In the genomic region with DNA sequence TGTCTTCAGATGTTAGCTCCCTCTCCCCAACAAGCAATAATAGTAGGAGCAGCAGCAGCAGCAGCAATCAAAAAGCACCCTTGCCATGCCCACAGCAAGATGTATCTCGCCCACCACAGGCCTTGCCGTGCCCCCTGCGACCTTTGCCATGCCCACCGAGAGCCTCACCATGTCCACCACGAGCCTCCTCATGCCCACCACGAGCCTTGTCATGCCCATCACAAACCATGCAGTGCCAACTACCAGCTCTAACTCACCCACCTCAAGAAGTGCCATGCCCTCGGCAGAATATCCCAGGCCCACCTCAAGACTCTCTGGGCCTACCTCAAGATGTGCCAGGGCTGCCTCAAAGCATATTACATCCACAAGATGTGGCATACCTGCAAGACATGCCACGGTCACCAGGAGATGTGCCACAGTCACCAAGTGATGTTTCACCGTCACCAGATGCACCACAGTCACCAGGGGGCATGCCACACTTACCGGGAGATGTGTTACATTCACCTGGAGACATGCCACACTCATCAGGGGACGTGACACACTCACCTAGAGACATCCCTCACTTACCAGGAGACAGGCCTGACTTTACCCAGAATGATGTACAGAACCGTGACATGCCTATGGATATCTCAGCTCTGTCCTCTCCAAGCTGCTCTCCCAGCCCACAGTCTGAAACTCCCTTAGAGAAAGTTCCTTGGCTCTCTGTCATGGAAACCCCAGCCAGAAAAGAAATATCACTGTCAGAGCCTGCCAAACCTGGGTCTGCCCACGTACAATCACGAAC, we compare ENCODE assay signal across 8 cellular contexts. TPM values are rescaled to one million over a fixed set of nuclear protein-coding genes. Genes with fewer than 3 reads are reported as not detected.
DNase-seq lines count a peak whose midpoint lies in the region; ATAC-seq, FAIRE-seq and TF ChIP-seq lines count a peak whose summit lies in the region.
"Not testable (repeated sequence)": the region's sequence is repeated elsewhere in the genome, so short reads cannot be mapped to it uniquely, and the experiment has no call there.

No MANE protein-coding gene starts in this region.

- BruUV-seq in A673 (replicated peaks; lab: Mats Ljungman, UMichigan), result TSS peak; percentile 38
- not testable (repeated sequence) for BruUV-seq in Panc1 (replicated peaks; lab: Mats Ljungman, UMichigan)
- BruUV-seq in GM12878 (replicated peaks; lab: Mats Ljungman, UMichigan), result TSS peak; percentile 75

- not testable (repeated sequence) for H3K4me1 ChIP-seq in A673 (ENCODE audit: insufficient read depth, low read length, poor library complexity, severe bottlenecking); HEK293 (ENCODE audit: control insufficient read depth, insufficient read depth, low read length); Panc1 (ENCODE audit: control insufficient read depth, insufficient read depth, low read length); GM12878 (ENCODE audit: control insufficient read depth, insufficient read depth, low read length); keratinocyte (ENCODE audit: control insufficient read depth, extremely low read depth, insufficient read depth, low read length)

- not testable (repeated sequence) for TF ChIP-seq EP300 in GM12878 (IDR thresholded peaks at IDR 0.05; ENCODE audit: borderline replicate concordance in 1 of 2, control insufficient read depth in 1 of 2, low read depth in 2 of 2, low read length in 2 of 2)

- DNase-seq in A673 (ENCODE audit: low spot score); Panc1 (ENCODE audit: low read depth, low spot score); GM12878 (ENCODE audit: low read depth, low spot score); bronchial epithelial cell (ENCODE audit: low read depth); keratinocyte (ENCODE audit: low read depth, low spot score); omental fat pad (ENCODE audit: low spot score); urothelium cell line (ENCODE audit: low spot score): not testable (repeated sequence)

- not testable (repeated sequence) for H4K20me1 ChIP-seq in GM12878 (ENCODE audit: control insufficient read depth, insufficient read depth); keratinocyte (ENCODE audit: control insufficient read depth, extremely low read depth, insufficient read depth, low read length)

- H3K9me3 ChIP-seq in A673 (ENCODE audit: low read depth, low read length, poor library complexity, severe bottlenecking); HEK293 (ENCODE audit: control insufficient read depth, insufficient read depth, low read depth, low read length); Panc1 (ENCODE audit: control insufficient read depth, insufficient read depth, low read depth, low read length); GM12878 (replicated peaks; ENCODE audit: control insufficient read depth, insufficient read depth, low read length); keratinocyte (ENCODE audit: control insufficient read depth, low read depth, low read length): not testable (repeated sequence)

- not testable (repeated sequence) for H3K4me2 ChIP-seq in GM12878 (ENCODE audit: control insufficient read depth, insufficient read depth); keratinocyte (ENCODE audit: control insufficient read depth, extremely low read depth, insufficient read depth, low read depth, low read length)

- ATAC-seq in Panc1 (peak; percentile 58), omental fat pad (ENCODE audit: low FRiP score) (peak; percentile 37)
- ATAC-seq in GM12878, result not testable (repeated sequence)

- CTCF ChIA-PET in A673 (lab: Charles Lee); HEK293 (lab: Yijun Ruan, JAX); Panc1 (lab: Charles Lee); GM12878 (lab: Yijun Ruan, JAX): not testable (repeated sequence)

- not testable (repeated sequence) for H2AFZ ChIP-seq in GM12878 (ENCODE audit: control insufficient read depth, low read depth, low read length); keratinocyte (ENCODE audit: control insufficient read depth, low read length)

- not testable (repeated sequence) for H3K36me3 ChIP-seq in A673 (ENCODE audit: insufficient read depth, low read length, poor library complexity, severe bottlenecking); HEK293 (ENCODE audit: control insufficient read depth in 2 of 2, insufficient read depth in 1 of 2, low read length in 2 of 2); Panc1 (ENCODE audit: control insufficient read depth, insufficient read depth, low read length); GM12878 (ENCODE audit: control insufficient read depth in 2 of 2, insufficient read depth in 2 of 2, low read length in 1 of 2); bronchial epithelial cell (ENCODE audit: control insufficient read depth, insufficient read depth, low read length); keratinocyte (ENCODE audit: control insufficient read depth in 2 of 2, extremely low read depth in 1 of 2, insufficient read depth in 2 of 2, low read length in 2 of 2)

- TF ChIP-seq POLR2A in GM12878 (IDR thresholded peaks at IDR 0.05; ENCODE audit: low read depth, low read length), result not testable (repeated sequence)

- not testable (repeated sequence) for H3K27me3 ChIP-seq in A673 (replicated peaks; ENCODE audit: insufficient read depth, low read depth, low read length, poor library complexity); Panc1 (ENCODE audit: control insufficient read depth, insufficient read depth, low read length); GM12878 (replicated peaks in 1 of 2; ENCODE audit: control insufficient read depth in 2 of 2, insufficient read depth in 2 of 2, low read length in 1 of 2); bronchial epithelial cell (ENCODE audit: control insufficient read depth, insufficient read depth, low read length); keratinocyte (ENCODE audit: control insufficient read depth, extremely low read depth, insufficient read depth, low read length)

- not testable (repeated sequence) for TF ChIP-seq RAD21 in GM12878 (IDR thresholded peaks at IDR 0.05; ENCODE audit: insufficient read depth, low read depth, low read length)

- FAIRE-seq in GM12878 (lab: Jason Lieb, UNC) (peak; percentile 78), bronchial epithelial cell (lab: Jason Lieb, UNC) (peak; percentile 96), keratinocyte (lab: Jason Lieb, UNC) (peak; percentile 36), urothelium cell line (lab: Jason Lieb, UNC) (peak; percentile 46)

- in situ Hi-C loops in Panc1 (cut with HindIII; ENCODE audit: low pct_unique_long_range_greater_than_20kb, low sequenced_read_pairs); GM12878 (cut with MboI): not testable (repeated sequence)

- dilution Hi-C loops in keratinocyte (cut with MboI; ENCODE audit: extremely low pct_ligation_motif_present, low sequenced_read_pairs), result not testable (repeated sequence)

- intact Hi-C loops in A673 (cut with micrococcal nuclease; ENCODE audit: unreplicated experiment); Panc1 (cut with micrococcal nuclease; ENCODE audit: unreplicated experiment); GM12878 (cut with micrococcal nuclease; ENCODE audit: unreplicated experiment): not testable (repeated sequence)

- 89% methylated on average over 13 of the region's 14 CpGs for WGBS in GM12878 (ENCODE audit: insufficient coverage, insufficient replicate concordance, low lambda C conversion rate, missing lambda C conversion rate)

- H3K4me3 ChIP-seq in A673 (ENCODE audit: low read depth, low read length, poor library complexity, severe bottlenecking); HEK293 (ENCODE audit: low read depth, low read length); Panc1 (ENCODE audit: low read depth in 2 of 2, low read length in 2 of 2); GM12878; bronchial epithelial cell (ENCODE audit: low read depth, low read length); keratinocyte (ENCODE audit: control insufficient read depth in 2 of 3, extremely low read depth in 1 of 3, insufficient read depth in 2 of 3, low read depth in 1 of 3, low read length in 3 of 3): not testable (repeated sequence)

- H3K27ac ChIP-seq in A673 (ENCODE audit: low read depth, low read length, poor library complexity, severe bottlenecking); HEK293 (ENCODE audit: extremely low read depth, low read depth, low read length); Panc1 (ENCODE audit: low read length); GM12878 (ENCODE audit: control insufficient read depth, insufficient read depth); keratinocyte (ENCODE audit: control insufficient read depth, insufficient read depth, low read length): not testable (repeated sequence)

- H3K79me2 ChIP-seq in GM12878 (ENCODE audit: control insufficient read depth, insufficient read depth, low read length); keratinocyte (ENCODE audit: control insufficient read depth, insufficient read depth, low read length): not testable (repeated sequence)

- SMC1A ChIA-PET in GM12878 (lab: Charles Lee; ENCODE audit: uncharacterized antibody, unreplicated experiment), result not testable (repeated sequence)

- not testable (repeated sequence) for H3K9me1 ChIP-seq in keratinocyte (ENCODE audit: control insufficient read depth, extremely low read depth, insufficient read depth, low read length)

- H3K9ac ChIP-seq in GM12878 (ENCODE audit: control insufficient read depth, insufficient read depth, low read length); keratinocyte (ENCODE audit: control insufficient read depth, extremely low read depth, insufficient read depth, low read length): not testable (repeated sequence)

- POLR2A ChIA-PET in A673 (lab: Charles Lee; ENCODE audit: low non-redundant PET); HEK293 (lab: Yijun Ruan, JAX); Panc1 (lab: Charles Lee); GM12878 (lab: Charles Lee): not testable (repeated sequence)

- RAD21 ChIA-PET in GM12878 (lab: Charles Lee; ENCODE audit: unreplicated experiment), result not testable (repeated sequence)

- TF ChIP-seq CTCF in A673 (conservative IDR thresholded peaks at IDR 0.05; ENCODE audit: low read depth, low read length); HEK293 (tag by site-specific recombination; IDR thresholded peaks at IDR 0.05); Panc1 (IDR thresholded peaks at IDR 0.05); GM12878 (IDR thresholded peaks at IDR 0.05 in 2 of 3, conservative IDR thresholded peaks at IDR 0.05 in 1 of 3; ENCODE audit: control insufficient read depth in 2 of 3, extremely low read depth in 1 of 3, insufficient read depth in 1 of 3, low read depth in 3 of 3, low read length in 3 of 3); bronchial epithelial cell (IDR thresholded peaks at IDR 0.05; ENCODE audit: insufficient read depth, low read length, severe bottlenecking); keratinocyte (optimal IDR thresholded peaks at IDR 0.05 in 1 of 3, IDR thresholded peaks at IDR 0.05 in 1 of 3, conservative IDR thresholded peaks at IDR 0.05 in 1 of 3; ENCODE audit: extremely low read depth in 1 of 3, insufficient read depth in 2 of 3, low read length in 3 of 3); omental fat pad (IDR thresholded peaks at IDR 0.05): not testable (repeated sequence)

RNA-seq across cellular contexts. Expression of gene SIMC1, which starts 52.0 kb away (rescaled TPM):
- total RNA-seq in A673 (2021), result 26.6 and 31.1 TPM in 2 replicates
- 19.2 TPM for total RNA-seq in Panc1 (2021; ENCODE audit: unreplicated experiment)
- 12.5 TPM for polyA plus RNA-seq in Panc1 (2012; ENCODE audit: insufficient read length)
- 31.7 and 32.6 TPM in 2 replicates for total RNA-seq in GM12878 (2013; cell fraction: nucleolus; rRNA removed)
- 11.1 TPM in 2 replicates for total RNA-seq in GM12878 (2014; rRNA removed)
- total RNA-seq in GM12878 (2014; rRNA removed; fragmentation: Illumina TruSeq; extraction: Trizol), result 9.9 and 11.4 TPM in 2 replicates
- 15.6 and 15.9 TPM in 2 replicates for total RNA-seq in GM12878 (2021)
- polyA plus RNA-seq in GM12878 (2011; ENCODE audit: low read depth), result 3.4 TPM
- polyA plus RNA-seq in GM12878 (2011; rRNA removed), result 4.1 and 6.0 TPM in 2 replicates
- 6.0 and 8.8 TPM in 2 replicates for polyA plus RNA-seq in GM12878 (2011; cell fraction: cytosol; rRNA removed)
- 14.9 and 16.0 TPM in 2 replicates for polyA plus RNA-seq in GM12878 (2011; cell fraction: nucleus; rRNA removed)
- polyA plus RNA-seq in GM12878 (2012), result 5.3 and 6.6 TPM in 2 replicates
- 16.5 and 19.2 TPM in 2 replicates for polyA plus RNA-seq in GM12878 (2014; fragmentation: Illumina TruSeq; extraction: Trizol)
- polyA plus RNA-seq in GM12878 (2014; fragmentation: Nextera tagmentation; extraction: Ambion mirVana), result 1 to 10 TPM; 3.0 to 6.2 TPM
- polyA plus RNA-seq in GM12878 (2014; rRNA removed), result 8.9 and 9.6 TPM in 2 replicates
- 10 to 100 TPM; 10.9 to 13.6 TPM for polyA plus RNA-seq in GM12878 (2016; fragmentation: Nextera tagmentation; extraction: Ambion mirVana)
- 15.0 and 17.8 TPM in 2 replicates for polyA minus RNA-seq in GM12878 (2011; rRNA and poly(A)+ RNA removed)
- polyA minus RNA-seq in GM12878 (2011; cell fraction: cytosol; rRNA and poly(A)+ RNA removed), result 7.6 and 10.0 TPM in 2 replicates
- 9.8 and 14.3 TPM in 2 replicates for polyA minus RNA-seq in GM12878 (2011; cell fraction: nucleus; rRNA and poly(A)+ RNA removed)
- 1.3 and 2.4 TPM in 2 replicates for total RNA-seq in bronchial epithelial cell
- 3.6 to 11.4 TPM (median 5.2 TPM) in 3 replicates for polyA plus RNA-seq in keratinocyte
- polyA plus RNA-seq in keratinocyte (2011; ENCODE audit: low read depth), result 4.3 TPM
- 7.0 and 9.3 TPM in 2 replicates for polyA plus RNA-seq in keratinocyte (2011; cell fraction: cytosol; rRNA removed)
- polyA plus RNA-seq in keratinocyte (2011; cell fraction: nucleus; rRNA removed), result 10.6 and 11.2 TPM in 2 replicates
- polyA plus RNA-seq in keratinocyte (2012; ENCODE audit: low replicate concordance), result 3.8 and 7.6 TPM in 2 replicates
- 7.9 to 18.3 TPM (median 14.6 TPM) in 3 replicates for polyA minus RNA-seq in keratinocyte
- 3.1 TPM for polyA minus RNA-seq in keratinocyte (2011; cell fraction: cytosol; rRNA and poly(A)+ RNA removed)
- 4.7 and 11.5 TPM in 2 replicates for polyA minus RNA-seq in keratinocyte (2011; cell fraction: nucleus; rRNA and poly(A)+ RNA removed)
- total RNA-seq in omental fat pad, result 10 to 100 TPM in 3 of 4 donors, 1 to 10 TPM in 1; 8.3 to 18.0 (median 10.7) TPM
